ENCODE assay signal across 1 cellular context in the genomic region with DNA sequence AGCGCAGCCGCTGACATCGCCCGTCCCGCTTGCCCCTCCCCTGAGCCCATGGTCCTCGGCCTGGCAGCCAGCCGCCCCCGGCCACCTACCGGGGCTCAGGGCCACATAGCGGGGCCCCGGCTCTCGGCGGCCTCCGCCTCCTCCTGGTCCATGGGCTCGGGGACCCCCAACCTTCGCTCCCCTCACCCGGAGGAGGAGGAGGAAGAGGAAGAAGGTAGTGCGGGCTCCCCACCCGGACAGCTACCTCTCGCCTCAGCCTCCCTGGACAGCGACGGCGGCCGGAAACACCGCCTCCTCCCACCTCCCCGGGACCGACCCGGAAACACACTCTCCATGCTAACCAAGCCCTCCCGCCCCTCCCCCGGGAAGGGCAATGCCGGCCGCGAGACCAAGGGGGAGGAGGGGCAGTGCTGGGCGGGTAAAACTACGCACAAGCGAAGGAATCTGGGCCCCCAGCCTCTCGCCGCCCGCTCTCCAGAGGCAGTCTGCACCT.
TF ChIP-seq lines count a peak whose summit lies in the region.

Gene KIAA0319L, minus strand, starts transcription at position 286 of the 493 bp plus-strand sequence. CDS start 2,912 bp downstream, outside the sequence.

TF ChIP-seq in HepG2, 621 proteins besides CTCF, POLR2A, EP300 and RAD21 (continued from another document and continues in another):
- TF ChIP-seq ATF7 (IDR thresholded peaks at IDR 0.05) (no peak), ATF7 (CRISPR knock-in tag; IDR thresholded peaks at IDR 0.05) (no peak; the same call in 1 of the 2 replicates), KDM2A (CRISPR knock-in tag; IDR thresholded peaks at IDR 0.05; ENCODE audit: borderline replicate concordance, low read depth) (peak; percentile 77), KDM6A (CRISPR knock-in tag; IDR thresholded peaks at IDR 0.05; ENCODE audit: low read depth) (no peak), SMARCE1 (IDR thresholded peaks at IDR 0.05; ENCODE audit: borderline replicate concordance) (no peak), PATZ1 (CRISPR knock-in tag; IDR thresholded peaks at IDR 0.05) (peak; percentile 92), ZHX2 (IDR thresholded peaks at IDR 0.05; ENCODE audit: low read depth) (no peak), ZHX2 (CRISPR knock-in tag; IDR thresholded peaks at IDR 0.05; ENCODE audit: borderline replicate concordance) (no peak), GZF1 (CRISPR knock-in tag; IDR thresholded peaks at IDR 0.05) (no peak; the same call in 1 of the 2 replicates), ELF4 (CRISPR knock-in tag; IDR thresholded peaks at IDR 0.05; ENCODE audit: borderline replicate concordance) (no peak), ZNF567 (CRISPR knock-in tag; IDR thresholded peaks at IDR 0.05; ENCODE audit: borderline replicate concordance) (0 out of 2 replicates have a peak, but pooled peaks have one; percentile 24), TFDP2 (CRISPR knock-in tag; IDR thresholded peaks at IDR 0.05) (peak; percentile 59; the same call in 1 of the 2 replicates), TSC22D2 (CRISPR knock-in tag; IDR thresholded peaks at IDR 0.05; ENCODE audit: borderline replicate concordance) (no peak), RFX3 (CRISPR knock-in tag; IDR thresholded peaks at IDR 0.05) (no peak), ATF6 (CRISPR knock-in tag; conservative IDR thresholded peaks at IDR 0.05) (no peak), NFKBIZ (CRISPR knock-in tag; IDR thresholded peaks at IDR 0.05) (no peak), ATF2 (CRISPR knock-in tag; IDR thresholded peaks at IDR 0.05) (no peak; the same call in 1 of the 2 replicates), SOX13 (IDR thresholded peaks at IDR 0.05) (no peak), SOX13 (CRISPR knock-in tag; conservative IDR thresholded peaks at IDR 0.05 in 1 of 2, IDR thresholded peaks at IDR 0.05 in 1 of 2) (peak in 1 of 2 experiments; percentile 7; a peak in 2 of 4 replicates), TBL1XR1 (IDR thresholded peaks at IDR 0.05; ENCODE audit: borderline replicate concordance, low read length, partially characterized antibody) (no peak), ZNF616 (CRISPR knock-in tag; IDR thresholded peaks at IDR 0.05; ENCODE audit: low read depth) (no peak), MBD4 (IDR thresholded peaks at IDR 0.05; ENCODE audit: borderline replicate concordance, low read length) (no peak), GPBP1L1 (CRISPR knock-in tag; IDR thresholded peaks at IDR 0.05) (no peak), ZNF451 (CRISPR knock-in tag; IDR thresholded peaks at IDR 0.05) (peak; percentile 75; the same call in 1 of the 2 replicates), ZNF724P (CRISPR knock-in tag; IDR thresholded peaks at IDR 0.05; ENCODE audit: borderline replicate concordance) (no peak), NCOA1 (CRISPR knock-in tag; IDR thresholded peaks at IDR 0.05) (no peak; the same call in 1 of the 2 replicates), KAT7 (CRISPR knock-in tag; IDR thresholded peaks at IDR 0.05; ENCODE audit: borderline replicate concordance) (0 out of 2 replicates have a peak, but pooled peaks have one; percentile 22), ZNF367 (CRISPR knock-in tag; IDR thresholded peaks at IDR 0.05; ENCODE audit: borderline replicate concordance) (no peak)
- TF ChIP-seq, protein P1, sequence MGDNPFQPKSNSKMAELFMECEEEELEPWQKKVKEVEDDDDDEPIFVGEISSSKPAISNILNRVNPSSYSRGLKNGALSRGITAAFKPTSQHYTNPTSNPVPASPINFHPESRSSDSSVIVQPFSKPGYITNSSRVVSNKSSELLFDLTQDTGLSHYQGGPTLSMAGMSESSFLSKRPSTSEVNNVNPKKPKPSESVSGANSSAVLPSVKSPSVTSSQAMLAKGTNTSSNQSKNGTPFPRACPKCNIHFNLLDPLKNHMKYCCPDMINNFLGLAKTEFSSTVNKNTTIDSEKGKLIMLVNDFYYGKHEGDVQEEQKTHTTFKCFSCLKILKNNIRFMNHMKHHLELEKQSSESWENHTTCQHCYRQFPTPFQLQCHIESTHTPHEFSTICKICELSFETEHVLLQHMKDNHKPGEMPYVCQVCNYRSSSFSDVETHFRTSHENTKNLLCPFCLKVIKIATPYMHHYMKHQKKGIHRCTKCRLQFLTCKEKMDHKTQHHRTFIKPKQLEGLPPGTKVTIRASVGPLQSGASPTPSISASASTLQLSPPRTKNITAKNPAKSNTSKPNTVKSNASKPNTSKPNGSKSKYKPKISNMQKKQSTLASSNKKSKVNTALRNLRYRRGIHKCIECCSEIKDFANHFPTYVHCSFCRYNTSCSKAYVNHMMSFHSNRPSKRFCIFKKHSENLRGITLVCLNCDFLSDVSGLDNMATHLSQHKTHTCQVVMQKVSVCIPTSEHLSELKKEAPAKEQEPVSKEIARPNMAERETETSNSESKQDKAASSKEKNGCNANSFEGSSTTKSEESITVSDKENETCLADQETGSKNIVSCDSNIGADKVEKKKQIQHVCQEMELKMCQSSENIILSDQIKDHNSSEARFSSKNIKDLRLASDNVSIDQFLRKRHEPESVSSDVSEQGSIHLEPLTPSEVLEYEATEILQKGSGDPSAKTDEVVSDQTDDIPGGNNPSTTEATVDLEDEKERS (CRISPR knock-in tag; IDR thresholded peaks at IDR 0.05), result no peak
- TF ChIP-seq, protein P2, sequence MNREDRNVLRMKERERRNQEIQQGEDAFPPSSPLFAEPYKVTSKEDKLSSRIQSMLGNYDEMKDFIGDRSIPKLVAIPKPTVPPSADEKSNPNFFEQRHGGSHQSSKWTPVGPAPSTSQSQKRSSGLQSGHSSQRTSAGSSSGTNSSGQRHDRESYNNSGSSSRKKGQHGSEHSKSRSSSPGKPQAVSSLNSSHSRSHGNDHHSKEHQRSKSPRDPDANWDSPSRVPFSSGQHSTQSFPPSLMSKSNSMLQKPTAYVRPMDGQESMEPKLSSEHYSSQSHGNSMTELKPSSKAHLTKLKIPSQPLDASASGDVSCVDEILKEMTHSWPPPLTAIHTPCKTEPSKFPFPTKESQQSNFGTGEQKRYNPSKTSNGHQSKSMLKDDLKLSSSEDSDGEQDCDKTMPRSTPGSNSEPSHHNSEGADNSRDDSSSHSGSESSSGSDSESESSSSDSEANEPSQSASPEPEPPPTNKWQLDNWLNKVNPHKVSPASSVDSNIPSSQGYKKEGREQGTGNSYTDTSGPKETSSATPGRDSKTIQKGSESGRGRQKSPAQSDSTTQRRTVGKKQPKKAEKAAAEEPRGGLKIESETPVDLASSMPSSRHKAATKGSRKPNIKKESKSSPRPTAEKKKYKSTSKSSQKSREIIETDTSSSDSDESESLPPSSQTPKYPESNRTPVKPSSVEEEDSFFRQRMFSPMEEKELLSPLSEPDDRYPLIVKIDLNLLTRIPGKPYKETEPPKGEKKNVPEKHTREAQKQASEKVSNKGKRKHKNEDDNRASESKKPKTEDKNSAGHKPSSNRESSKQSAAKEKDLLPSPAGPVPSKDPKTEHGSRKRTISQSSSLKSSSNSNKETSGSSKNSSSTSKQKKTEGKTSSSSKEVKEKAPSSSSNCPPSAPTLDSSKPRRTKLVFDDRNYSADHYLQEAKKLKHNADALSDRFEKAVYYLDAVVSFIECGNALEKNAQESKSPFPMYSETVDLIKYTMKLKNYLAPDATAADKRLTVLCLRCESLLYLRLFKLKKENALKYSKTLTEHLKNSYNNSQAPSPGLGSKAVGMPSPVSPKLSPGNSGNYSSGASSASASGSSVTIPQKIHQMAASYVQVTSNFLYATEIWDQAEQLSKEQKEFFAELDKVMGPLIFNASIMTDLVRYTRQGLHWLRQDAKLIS (CRISPR knock-in tag; IDR thresholded peaks at IDR 0.05), result no peak
